Comparison of ENCODE assay signal across 20 cellular contexts in the genomic region with DNA sequence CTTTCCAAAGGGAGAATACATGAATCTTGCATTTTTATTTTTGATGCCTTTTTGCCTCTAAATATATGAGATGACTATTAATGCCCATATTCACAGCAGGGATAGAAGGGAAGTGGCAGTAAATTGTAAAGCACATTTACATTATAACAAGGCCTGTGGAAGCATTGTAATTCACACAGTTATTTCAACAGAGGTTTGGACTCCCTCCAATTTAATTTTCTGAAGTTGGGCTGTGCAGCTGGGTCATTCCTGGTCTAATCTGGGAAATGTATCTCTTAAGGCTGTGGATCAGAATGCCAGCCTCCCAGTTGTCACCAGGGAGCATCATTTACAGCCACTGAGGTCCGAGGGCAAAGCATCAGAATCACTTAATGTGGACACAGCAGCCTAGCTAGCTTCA.
DNase-seq lines count a peak whose midpoint lies in the region; ATAC-seq and TF ChIP-seq lines count a peak whose summit lies in the region.
"Had no signal": no experiment of that assay in that cellular context is flagged by ENCODE, and none has a peak within 500 bp of the region (broad histone marks: within the 10 kb centered on the region; RNA-seq: fewer than 3 reads in every experiment).

No MANE protein-coding gene starts in this region.

- in situ Hi-C loops in HAP-1 (cut with MboI; ENCODE audit: low sequenced_read_pairs): no loop called here

- ATAC-seq in aorta (ENCODE audit: low FRiP score): no peak
- ATAC-seq: GM12878, HCT116, left lobe of liver had no signal

- BruUV-seq in A673 (replicated peaks; lab: Mats Ljungman, UMichigan): no TSS peak

- POLR2A ChIA-PET in A673 (lab: Charles Lee; ENCODE audit: low non-redundant PET): no interaction called here

- 54 to 58% methylated on average over 1 of the region's 1 CpG for WGBS in aorta, 2 donors

- intact Hi-C loops in A673 (cut with micrococcal nuclease; ENCODE audit: unreplicated experiment): no loop called here
- intact Hi-C loops in aorta (cut with DNase I): no loop called here

- CTCF ChIA-PET in A673 (lab: Charles Lee): interaction anchor here (0.6 kb wide), 1 partner anchor 12 kb away, joined by 3 read pairs; no protein-coding TSS in a partner anchor

- TF ChIP-seq CTCF in A673 (conservative IDR thresholded peaks at IDR 0.05; ENCODE audit: low read depth, low read length) (no peak), fibroblast of villous mesenchyme (IDR thresholded peaks at IDR 0.05; ENCODE audit: insufficient read depth, low read depth, low read length) (no peak)

- no peaks in the 10 kb centered on the region for H3K27me3 ChIP-seq in A673 (replicated peaks; ENCODE audit: insufficient read depth, low read depth, low read length, poor library complexity)
- no peaks in the 10 kb centered on the region for H3K27me3 ChIP-seq in HAP-1 (ENCODE audit: low read depth)
- no peaks in the 10 kb centered on the region for H3K27me3 ChIP-seq in aorta (ENCODE audit: control insufficient read depth in 1 of 2, insufficient read depth in 2 of 2, low read length in 1 of 2)
- H3K27me3 ChIP-seq: SJCRH30, uterus had no signal

- H3K36me3 ChIP-seq in A673 (ENCODE audit: insufficient read depth, low read length, poor library complexity, severe bottlenecking): no peaks in the 10 kb centered on the region
- no peaks in the 10 kb centered on the region for H3K36me3 ChIP-seq in HAP-1 (replicated peaks)
- H3K36me3 ChIP-seq in aorta (ENCODE audit: control insufficient read depth in 1 of 2, insufficient read depth in 2 of 2, low read length in 1 of 2): no peaks in the 10 kb centered on the region
- H3K36me3 ChIP-seq: MG63, SJCRH30, uterus had no signal

- H3K4me1 ChIP-seq in A673 (ENCODE audit: insufficient read depth, low read length, poor library complexity, severe bottlenecking) (peaks cover 16% of the 10 kb centered on the region), HAP-1 (peaks cover 39% of the 10 kb centered on the region), aorta (ENCODE audit: control insufficient read depth in 1 of 2, insufficient read depth in 2 of 2, low read length in 2 of 2) (no peaks in the 10 kb centered on the region)
- H3K4me1 ChIP-seq: SJCRH30, uterus had no signal

- H3K4me3 ChIP-seq in A673 (ENCODE audit: low read depth, low read length, poor library complexity, severe bottlenecking) (no peak overlapping the region), HAP-1 (no peak overlapping the region), fibroblast of villous mesenchyme (ENCODE audit: low read depth, low read length) (no peak overlapping the region), aorta (ENCODE audit: low read length in 2 of 2) (no peak overlapping the region)
- H3K4me3 ChIP-seq: GM12878, MG63, SJCRH30, uterus had no signal

- DNase-seq in A673 (ENCODE audit: low spot score) (peak; percentile 60), HAP-1 (ENCODE audit: low spot score in 2 of 2) (peak; percentile 64 to 94), SK-N-DZ (ENCODE audit: low spot score) (peak; percentile 28), fibroblast of villous mesenchyme (ENCODE audit: low read depth) (peak; percentile 46), COLO668 (lab: John Stamatoyannopoulos, UW; ENCODE audit: unreplicated experiment) (no peak), NCI-H774 (lab: John Stamatoyannopoulos, UW) (no peak), aorta (no peak)
- no peak for DNase-seq in activated CD4-positive, alpha-beta T cell treated with anti-CD3 and anti-CD28 coated beads, Interleukin-2, amount 50 U/mL, for 1 hour
- DNase-seq: activated CD4-positive, CD25-positive, alpha-beta regulatory T cell; activated T-cell treated with anti-CD3 and anti-CD28 coated beads, Interleukin-2, amount 50 U/mL, for 48 hours; MG63; NCI-H187 treated with DMSO at 0.1 percent for 48 hours; SJCRH30; small intestine; stimulated activated CD4-positive, alpha-beta T cell treated with anti-CD3 and anti-CD28 coated beads, Interleukin-4, amount 100 ng/mL, for 24 hours; T-helper 2 cell; uterus had no signal

- H3K27ac ChIP-seq in A673 (ENCODE audit: low read depth, low read length, poor library complexity, severe bottlenecking) (no peak overlapping the region), aorta (ENCODE audit: low read depth in 1 of 2, low read length in 2 of 2) (no peak overlapping the region)
- H3K27ac ChIP-seq: SJCRH30, uterus had no signal

- H3K9me3 ChIP-seq in A673 (ENCODE audit: low read depth, low read length, poor library complexity, severe bottlenecking) (no peaks in the 10 kb centered on the region), HAP-1 (no peaks in the 10 kb centered on the region), aorta (ENCODE audit: control insufficient read depth, low read length) (no peaks in the 10 kb centered on the region)
- H3K9me3 ChIP-seq: MG63, SJCRH30, uterus had no signal

Comparison
In these comparisons a context has a peak if more than half of its experiments do, and no peak if none do; other contexts are left out.
1. DNase-seq: peak in A673 (single experiment), HAP-1 (2 of 2), SK-N-DZ (single experiment) and fibroblast of villous mesenchyme (single experiment); none in activated CD4-positive, alpha-beta T cell treated with anti-CD3 and anti-CD28 coated beads, Interleukin-2, amount 50 U/mL, for 1 hour (single experiment), COLO668 (single experiment), NCI-H774 (single experiment) and aorta (0 of 2).